In genomic region chr4:169068423-169068822, GRCh38 we compare ENCODE assay signal across 1 cellular context.
TF ChIP-seq lines count a peak whose summit lies in the region.

No MANE protein-coding gene starts in this region.

TF ChIP-seq in K562, 482 proteins besides CTCF, POLR2A, EP300 and RAD21 (continued from another document):
- TF ChIP-seq ZNF592 (IDR thresholded peaks at IDR 0.05) (no peak), ETV1 (tag; conservative IDR thresholded peaks at IDR 0.05; ENCODE audit: low read depth) (0 out of 2 replicates have a peak, but pooled peaks have one; percentile 25), ZNF507 (tag; conservative IDR thresholded peaks at IDR 0.05) (no peak), NRF1 (conservative IDR thresholded peaks at IDR 0.05 in 1 of 2, IDR thresholded peaks at IDR 0.05 in 1 of 2) (no peak), ZFP91 (CRISPR knock-in tag; IDR thresholded peaks at IDR 0.05) (no peak), GTF2E2 (tag; IDR thresholded peaks at IDR 0.05) (no peak)
